In genomic region chr15:85794598-85795319, GRCh38 we compare ENCODE assay signal across 8 cellular contexts.
DNase-seq lines count a peak whose midpoint lies in the region; FAIRE-seq and TF ChIP-seq lines count a peak whose summit lies in the region.

Gene KLHL25 (minus strand): TSS chr15:85794925. CDS start chr15:85769810, 25,115 bp downstream.

- FAIRE-seq in H54 (lab: Jason Lieb, UNC): no peak

- POLR2A ChIA-PET in RWPE1 (lab: Yijun Ruan, JAX; ENCODE audit: low non-redundant PET): no interaction called here

- H3K4me3 Mint-ChIP-seq in nephron progenitor cell: peak within 1 kb of the TSS; percentile 96
- peak within 1 kb of the TSS; percentile 87 for H3K4me3 Mint-ChIP-seq in stimulated activated naive CD8-positive, alpha-beta T cell treated with anti-CD3 and anti-CD28 coated beads, Interleukin-15, Interleukin-2, amounts not matched to agents 100 ng/mL and 50 ng/mL, for 24 hours

- peaks cover 9% of the 10 kb centered on the region for H3K27me3 Mint-ChIP-seq in nephron progenitor cell (ENCODE audit: low read depth, poor library complexity)
- H3K27me3 Mint-ChIP-seq in stimulated activated naive CD8-positive, alpha-beta T cell treated with anti-CD3 and anti-CD28 coated beads, Interleukin-15, Interleukin-2, amounts not matched to agents 100 ng/mL and 50 ng/mL, for 24 hours: no peaks in the 10 kb centered on the region

- no peaks in the 10 kb centered on the region for H3K9me3 Mint-ChIP-seq in nephron progenitor cell
- H3K9me3 Mint-ChIP-seq in stimulated activated naive CD8-positive, alpha-beta T cell treated with anti-CD3 and anti-CD28 coated beads, Interleukin-15, Interleukin-2, amounts not matched to agents 100 ng/mL and 50 ng/mL, for 24 hours: no peaks in the 10 kb centered on the region

- peak; percentile 87 for TF ChIP-seq POLR2A in H54 (IDR thresholded peaks at IDR 0.05; ENCODE audit: low read depth, low read length)

- peaks cover 33% of the 10 kb centered on the region for H3K4me1 Mint-ChIP-seq in nephron progenitor cell
- peaks cover 28% of the 10 kb centered on the region for H3K4me1 Mint-ChIP-seq in stimulated activated naive CD8-positive, alpha-beta T cell treated with anti-CD3 and anti-CD28 coated beads, Interleukin-15, Interleukin-2, amounts not matched to agents 100 ng/mL and 50 ng/mL, for 24 hours (ENCODE audit: low read depth)

- peak within 1 kb of the TSS; percentile 96 for H3K27ac Mint-ChIP-seq in nephron progenitor cell
- peak within 1 kb of the TSS; percentile 63 for H3K27ac Mint-ChIP-seq in stimulated activated naive CD8-positive, alpha-beta T cell treated with anti-CD3 and anti-CD28 coated beads, Interleukin-15, Interleukin-2, amounts not matched to agents 100 ng/mL and 50 ng/mL, for 24 hours

- CTCF ChIA-PET in RWPE1 (lab: Yijun Ruan, JAX): no interaction called here

- DNase-seq in EL (peak; percentile 95), H54 (ENCODE audit: insufficient read length, low spot score) (peak; percentile 80), LoVo (ENCODE audit: low spot score) (peak; percentile 97), RWPE1 (ENCODE audit: low spot score) (peak; percentile 99), fibroblast of the conjunctiva (ENCODE audit: low read depth) (peak; percentile 88), nephron progenitor cell (peak; percentile 93)
- DNase-seq in activated effector memory CD4-positive, alpha-beta T cell treated with Interleukin-2 at 50 U/mL for 16 hours: peak; percentile 90

- TF ChIP-seq CTCF in RWPE1 (conservative IDR thresholded peaks at IDR 0.05; ENCODE audit: low read depth) (no peak), nephron progenitor cell (IDR thresholded peaks at IDR 0.05) (no peak)

- H3K27ac ChIP-seq in RWPE1: peak within 1 kb of the TSS; percentile 81

- H3K36me3 Mint-ChIP-seq in nephron progenitor cell (ENCODE audit: low read depth): peaks cover 11% of the 10 kb centered on the region
- no peaks in the 10 kb centered on the region for H3K36me3 Mint-ChIP-seq in stimulated activated naive CD8-positive, alpha-beta T cell treated with anti-CD3 and anti-CD28 coated beads, Interleukin-15, Interleukin-2, amounts not matched to agents 100 ng/mL and 50 ng/mL, for 24 hours (ENCODE audit: low read depth)

Comparison
In these comparisons a context has a peak if more than half of its experiments do, and no peak if none do; other contexts are left out.
1. Peak in every context shown above with its lines: DNase-seq and H3K27ac ChIP-seq.